23 cellular contexts compared by ENCODE assay signal in genomic region chr15:97972366-97972765, GRCh38. TPM values are rescaled to one million over a fixed set of nuclear protein-coding genes. Genes with fewer than 3 reads are reported as not detected.
DNase-seq lines count a peak whose midpoint lies in the region; ATAC-seq, FAIRE-seq and TF ChIP-seq lines count a peak whose summit lies in the region.
"Had no signal": no experiment of that assay in that cellular context is flagged by ENCODE, and none has a peak within 500 bp of the region (broad histone marks: within the 10 kb centered on the region; RNA-seq: fewer than 3 reads in every experiment).

No MANE protein-coding gene starts in this region.

- H3K9ac ChIP-seq in DND-41 (ENCODE audit: low read depth, low read length), result no peak overlapping the region
- no peak overlapping the region for H3K9ac ChIP-seq in Karpas-422 (ENCODE audit: low read length)

- H3K9me3 ChIP-seq in DND-41 (ENCODE audit: insufficient read depth, low read length, severe bottlenecking) (no peaks in the 10 kb centered on the region), Karpas-422 (ENCODE audit: low read length) (peaks cover 25% of the 10 kb centered on the region)
- H3K9me3 ChIP-seq: A549, BE2C, HAP-1, Peyer's patch, SJCRH30 had no signal

- H3K4me1 ChIP-seq in DND-41 (ENCODE audit: insufficient read depth, low read length), result peaks cover 25% of the 10 kb centered on the region
- no peaks in the 10 kb centered on the region for H3K4me1 ChIP-seq in Karpas-422 (ENCODE audit: low read length)
- H3K4me1 ChIP-seq: A549, BE2C, HAP-1, SJCRH30 had no signal

- H3K9me2 ChIP-seq in Karpas-422 (replicated peaks; ENCODE audit: insufficient read depth, low read length), result no peaks in the 10 kb centered on the region

- peaks cover 73% of the 10 kb centered on the region for H3K4me1 Mint-ChIP-seq in HFFc6 (ENCODE audit: low read depth)
- H3K4me1 Mint-ChIP-seq: GM23338 had no signal

- TF ChIP-seq CTCF in DND-41 (IDR thresholded peaks at IDR 0.05; ENCODE audit: borderline replicate concordance, extremely low read depth, low read length, poor library complexity, severe bottlenecking) (no peak), HFFc6 (IDR thresholded peaks at IDR 0.05) (no peak)

- peak; percentile 60 for FAIRE-seq in islet of Langerhans (lab: Jason Lieb, UNC)
- no peak for FAIRE-seq in RCC 7860 (lab: Jason Lieb, UNC)
- FAIRE-seq: GM18507 had no signal

- H3K27me3 ChIP-seq in DND-41 (ENCODE audit: insufficient read depth, low read length, poor library complexity) (no peaks in the 10 kb centered on the region), Karpas-422 (ENCODE audit: low read length) (no peaks in the 10 kb centered on the region)
- H3K27me3 ChIP-seq: BE2C, Peyer's patch, SJCRH30 had no signal

- no peak overlapping the region for H3K4me3 ChIP-seq in DND-41 (ENCODE audit: low read depth in 1 of 2, low read length in 2 of 2)
- no peak overlapping the region for H3K4me3 ChIP-seq in Karpas-422 (ENCODE audit: low read length)
- H3K4me3 ChIP-seq: A549, GM23338, HAP-1, Peyer's patch, SJCRH30 had no signal

- H2AFZ ChIP-seq in DND-41 (ENCODE audit: low read depth, low read length), result no peak overlapping the region
- H2AFZ ChIP-seq in Karpas-422 (ENCODE audit: low read length), result no peak overlapping the region
- H2AFZ ChIP-seq: GM23338 had no signal

- ATAC-seq in DND-41 (ENCODE audit: insufficient read depth, low read depth) (no peak), esophagus mucosa (no peak)
- ATAC-seq: A549, GM23338 had no signal

- peaks cover 49% of the 10 kb centered on the region for H3K36me3 Mint-ChIP-seq in HFFc6 (ENCODE audit: low read depth)
- H3K36me3 Mint-ChIP-seq: IgD-negative memory B cell had no signal

- H4K20me1 ChIP-seq in DND-41 (ENCODE audit: insufficient read depth, low read length), result no peaks in the 10 kb centered on the region
- no peaks in the 10 kb centered on the region for H4K20me1 ChIP-seq in Karpas-422 (ENCODE audit: insufficient read depth, low read depth, low read length)

- peak overlapping the region; percentile 11; the same call in 1 of the 2 replicates for H3K27ac Mint-ChIP-seq in HFFc6
- H3K27ac Mint-ChIP-seq: GM23338, IgD-negative memory B cell had no signal

- H3K4me3 Mint-ChIP-seq in HFFc6, result no peak overlapping the region
- H3K4me3 Mint-ChIP-seq: GM23338, IgD-negative memory B cell had no signal

- H3K9me3 Mint-ChIP-seq in HFFc6, result no peaks in the 10 kb centered on the region
- H3K9me3 Mint-ChIP-seq: GM23338, IgD-negative memory B cell had no signal

- H3K27ac ChIP-seq in DND-41 (ENCODE audit: low read length), result 0 out of 2 replicates have a peak overlapping the region, but pooled peaks have one; percentile 36
- no peak overlapping the region for H3K27ac ChIP-seq in Karpas-422 (ENCODE audit: low read length)
- H3K27ac ChIP-seq: A549, Peyer's patch, SJCRH30 had no signal

- H3K36me3 ChIP-seq in DND-41 (ENCODE audit: insufficient read depth, low read length) (peaks cover 65% of the 10 kb centered on the region), Karpas-422 (ENCODE audit: insufficient read depth, low read length) (no peaks in the 10 kb centered on the region)
- H3K36me3 ChIP-seq: SJCRH30 had no signal

- H3K27me3 Mint-ChIP-seq in HFFc6 (ENCODE audit: insufficient read depth), result no peaks in the 10 kb centered on the region
- H3K27me3 Mint-ChIP-seq: IgD-negative memory B cell had no signal

- DNase-seq in DND-41 (no peak), HFFc6 (no peak), NCI-H82 treated with DMSO at 0.1 percent for 48 hours (lab: John Stamatoyannopoulos, UW; ENCODE audit: unreplicated experiment) (peak; percentile 37), SKM-1 (lab: John Stamatoyannopoulos, UW; ENCODE audit: unreplicated experiment) (no peak), Karpas-422 (no peak), RCC 7860 (ENCODE audit: low spot score) (no peak)
- DNase-seq: BE2C, GDM1, MV-4-11, NCI-H1694, NCI-H2081 treated with DMSO at 0.1 percent for 48 hours, NCI-H446 treated with DMSO at 0.1 percent for 48 hours, NCI-H748 treated with DMSO at 0.1 percent for 48 hours, Peyer's patch, SJCRH30 had no signal

- H3K4me2 ChIP-seq in DND-41 (ENCODE audit: insufficient read depth, low read length), result no peak overlapping the region
- no peak overlapping the region for H3K4me2 ChIP-seq in Karpas-422 (ENCODE audit: low read depth, low read length, poor library complexity, severe bottlenecking)
- H3K4me2 ChIP-seq: A549, GM23338 had no signal

- peaks cover 15% of the 10 kb centered on the region; the same call in 1 of the 2 replicates for H3K79me2 ChIP-seq in DND-41 (ENCODE audit: insufficient read depth, low read length)
- H3K79me2 ChIP-seq in Karpas-422 (ENCODE audit: low read length), result no peaks in the 10 kb centered on the region

RNA-seq across cellular contexts. Expression of gene ARRDC4, which starts 11.9 kb away (rescaled TPM):
- total RNA-seq in HFFc6 (2021; fragmentation: NEBNext Ultra II Directional; extraction: Animal tissue kit (Norgen Biotek cat#: 25700)), result 10 to 100 TPM; 20.2 to 60.1 (median 23.8) TPM
- not detected in 2 replicates for total RNA-seq in Karpas-422 (2014; rRNA removed; shearing (Covaris generic); ENCODE audit: low replicate concordance)
- total RNA-seq in esophagus mucosa, result 2.9 TPM
- total RNA-seq: OCI-LY7 had no signal
